33 cellular contexts compared by ENCODE assay signal in the genomic region with DNA sequence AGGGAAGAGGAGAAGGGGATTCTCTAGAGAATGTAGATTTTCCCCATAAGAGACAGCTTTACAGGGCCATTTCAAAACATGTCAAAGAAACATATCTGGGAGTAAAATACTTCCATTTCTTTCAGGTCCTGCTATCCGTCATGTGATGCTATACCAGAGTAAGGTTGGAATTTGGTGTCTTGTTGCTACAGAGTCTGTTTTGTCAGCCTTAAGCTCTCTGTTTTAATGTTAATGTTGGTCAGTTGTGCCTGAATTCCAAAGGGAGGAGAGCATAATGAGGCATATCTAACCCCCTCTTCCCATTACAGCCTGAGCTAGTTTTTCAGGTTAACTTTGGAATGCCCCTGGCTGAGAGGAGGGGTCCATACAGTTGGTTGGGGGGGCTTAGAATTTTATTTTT.
"Had no signal": no experiment of that assay in that cellular context is flagged by ENCODE, and none has a peak within 500 bp of the region (broad histone marks: within the 10 kb centered on the region; RNA-seq: fewer than 3 reads in every experiment).

No MANE protein-coding gene starts in this region.

- H3K9me3 Mint-ChIP-seq: activated naive CD4-positive, alpha-beta T cell treated with anti-CD3 and anti-CD28 coated beads, Interleukin-2, amount 50 U/mL, for 24 hours had no signal

- H3K4me3 Mint-ChIP-seq: activated CD4-positive, alpha-beta memory T cell treated with anti-CD3 and anti-CD28 coated beads, Interleukin-2, amount 10 ng/mL, durations not matched to agents 7 days and 5 days; activated naive CD4-positive, alpha-beta T cell treated with anti-CD3 and anti-CD28 coated beads, Interleukin-2, amount 50 U/mL, for 24 hours; activated naive CD8-positive, alpha-beta T cell treated with anti-CD3 and anti-CD28 coated beads, Interleukin-2, amount 10 ng/mL, durations not matched to agents 7 days and 5 days; activated T-cell treated with anti-CD3 and anti-CD28 coated beads, Interleukin-2, amount 50 U/mL, for 72 hours; activated T-helper 17 cell treated with anti-CD3 and anti-CD28 coated beads, Interleukin-2, amount 50 U/mL, for 72 hours; central memory CD8-positive, alpha-beta T cell had no signal

- H3K4me1 Mint-ChIP-seq: activated CD4-positive, alpha-beta memory T cell treated with anti-CD3 and anti-CD28 coated beads, Interleukin-2, amount 10 ng/mL, durations not matched to agents 7 days and 5 days; activated naive CD4-positive, alpha-beta T cell treated with anti-CD3 and anti-CD28 coated beads, Interleukin-2, amount 50 U/mL, for 24 hours; activated naive CD8-positive, alpha-beta T cell treated with anti-CD3 and anti-CD28 coated beads, Interleukin-2, amount 10 ng/mL, durations not matched to agents 7 days and 5 days; activated T-helper 17 cell treated with anti-CD3 and anti-CD28 coated beads, Interleukin-2, amount 50 U/mL, for 72 hours; central memory CD8-positive, alpha-beta T cell had no signal

- H3K27me3 Mint-ChIP-seq: activated naive CD4-positive, alpha-beta T cell treated with anti-CD3 and anti-CD28 coated beads, Interleukin-2, amount 50 U/mL, for 24 hours; activated naive CD8-positive, alpha-beta T cell treated with anti-CD3 and anti-CD28 coated beads, Interleukin-2, amount 10 ng/mL, durations not matched to agents 7 days and 5 days; activated T-helper 17 cell treated with anti-CD3 and anti-CD28 coated beads, Interleukin-2, amount 50 U/mL, for 72 hours had no signal

- H3K36me3 ChIP-seq: ascending aorta, cardiac muscle cell had no signal

- H3K4me3 ChIP-seq: ascending aorta, cardiac muscle cell had no signal

- H3K36me3 Mint-ChIP-seq: activated naive CD4-positive, alpha-beta T cell treated with anti-CD3 and anti-CD28 coated beads, Interleukin-2, amount 50 U/mL, for 24 hours; activated naive CD8-positive, alpha-beta T cell treated with anti-CD3 and anti-CD28 coated beads, Interleukin-2, amount 10 ng/mL, durations not matched to agents 7 days and 5 days had no signal

- ATAC-seq: activated T-cell treated with anti-CD3 and anti-CD28 coated beads, Interleukin-2, amount 50 U/mL, for 72 hours; activated T-helper 17 cell treated with anti-CD3 and anti-CD28 coated beads, Interleukin-2, amount 50 U/mL, for 72 hours had no signal

- H3K27ac Mint-ChIP-seq: activated CD4-positive, alpha-beta memory T cell treated with anti-CD3 and anti-CD28 coated beads, Interleukin-2, amount 10 ng/mL, durations not matched to agents 7 days and 5 days; activated naive CD4-positive, alpha-beta T cell treated with anti-CD3 and anti-CD28 coated beads, Interleukin-2, amount 50 U/mL, for 24 hours; activated naive CD8-positive, alpha-beta T cell treated with anti-CD3 and anti-CD28 coated beads, Interleukin-2, amount 10 ng/mL, durations not matched to agents 7 days and 5 days; activated T-cell treated with anti-CD3 and anti-CD28 coated beads, Interleukin-2, amount 50 U/mL, for 72 hours; activated T-helper 17 cell treated with anti-CD3 and anti-CD28 coated beads, Interleukin-2, amount 50 U/mL, for 72 hours had no signal

- H3K9me3 ChIP-seq: ascending aorta had no signal

- H3K27ac ChIP-seq: ascending aorta, cardiac muscle cell, VCaP had no signal

- DNase-seq: activated CD4-positive, alpha-beta memory T cell treated with anti-CD3 and anti-CD28 coated beads, Interleukin-2, amount 10 ng/mL, durations not matched to agents 7 days and 5 days; activated CD4-positive, alpha-beta T cell treated with anti-CD3 and anti-CD28 coated beads for 1 hour; activated CD4-positive, alpha-beta T cell treated with anti-CD3 and anti-CD28 coated beads for 48 hours; activated CD4-positive, CD25-positive, alpha-beta regulatory T cell; activated effector memory CD4-positive, alpha-beta T cell treated with anti-CD3 and anti-CD28 coated beads, Interleukin-2, amount 50 U/mL, for 16 hours; activated naive CD4-positive, alpha-beta T cell; activated naive CD8-positive, alpha-beta T cell treated with anti-CD3 and anti-CD28 coated beads, Interleukin-2, amount 10 ng/mL, durations not matched to agents 7 days and 5 days; activated T-cell treated with anti-CD3 and anti-CD28 coated beads, Interleukin-2, amount 50 U/mL, for 1 hour; activated T-cell treated with anti-CD3 and anti-CD28 coated beads, Interleukin-2, amount 50 U/mL, for 72 hours; amygdala; NCI-H1092 treated with DMSO at 0.1 percent for 48 hours; NCI-H1417; NCI-H146; NCI-H187; NCI-H2029 treated with DMSO at 0.1 percent for 48 hours; NCI-H2107; NCI-H2171; NCI-H510A; NCI-H526; NCI-H748 treated with DMSO at 0.1 percent for 48 hours; NK-92 treated with Interleukin-12 subunit alpha and Interleukin-12 subunit beta, amount 100 ng/mL, for 24 hours; OCI-M1; Right ventricle myocardium superior; SW 1271; T-helper 1 cell; T-helper 2 cell; T-helper 9 cell had no signal

- H3K4me1 ChIP-seq: ascending aorta had no signal

- H3K27me3 ChIP-seq: ascending aorta, cardiac muscle cell had no signal
